Comparison of ENCODE assay signal across 8 cellular contexts in the genomic region with DNA sequence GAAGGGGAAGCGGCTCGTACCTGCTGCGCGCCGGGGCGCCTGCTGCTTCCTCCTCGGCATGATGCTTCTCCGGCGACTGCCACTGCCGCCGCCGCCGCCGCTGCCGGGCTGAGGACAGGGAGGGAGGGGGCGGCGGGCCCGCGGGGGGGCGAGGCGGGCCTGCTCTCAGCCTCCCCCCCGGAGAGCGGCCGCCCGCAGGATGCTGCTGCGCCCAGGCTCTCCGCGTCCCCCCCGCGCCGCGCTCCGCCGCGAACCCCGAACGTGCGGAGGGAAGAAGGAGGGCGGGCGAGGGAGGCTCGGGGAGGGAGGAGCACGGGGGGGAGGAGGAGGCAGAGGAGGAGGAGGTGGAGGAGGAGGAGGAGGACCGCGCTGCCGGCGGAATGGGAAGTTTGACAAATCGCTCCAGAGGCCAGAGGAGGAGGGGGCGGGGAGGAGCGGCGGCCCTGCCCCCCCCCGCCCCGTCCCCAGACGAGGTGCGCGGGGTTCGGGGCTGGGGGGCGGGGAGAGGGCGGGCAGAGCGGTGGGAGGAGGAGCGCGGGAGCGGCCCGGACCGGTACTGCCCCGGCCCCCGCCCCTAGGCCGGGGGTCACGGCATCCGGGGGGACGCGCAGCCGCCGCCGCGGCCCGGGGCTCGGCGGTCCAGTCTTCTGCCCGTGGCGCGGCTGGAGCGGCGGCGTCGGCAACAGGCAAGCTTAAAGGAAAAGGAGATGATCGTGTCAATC. TPM values are rescaled to one million over a fixed set of nuclear protein-coding genes. Genes with fewer than 3 reads are reported as not detected.
DNase-seq lines count a peak whose midpoint lies in the region; ATAC-seq and TF ChIP-seq lines count a peak whose summit lies in the region.

A gene with protein sequence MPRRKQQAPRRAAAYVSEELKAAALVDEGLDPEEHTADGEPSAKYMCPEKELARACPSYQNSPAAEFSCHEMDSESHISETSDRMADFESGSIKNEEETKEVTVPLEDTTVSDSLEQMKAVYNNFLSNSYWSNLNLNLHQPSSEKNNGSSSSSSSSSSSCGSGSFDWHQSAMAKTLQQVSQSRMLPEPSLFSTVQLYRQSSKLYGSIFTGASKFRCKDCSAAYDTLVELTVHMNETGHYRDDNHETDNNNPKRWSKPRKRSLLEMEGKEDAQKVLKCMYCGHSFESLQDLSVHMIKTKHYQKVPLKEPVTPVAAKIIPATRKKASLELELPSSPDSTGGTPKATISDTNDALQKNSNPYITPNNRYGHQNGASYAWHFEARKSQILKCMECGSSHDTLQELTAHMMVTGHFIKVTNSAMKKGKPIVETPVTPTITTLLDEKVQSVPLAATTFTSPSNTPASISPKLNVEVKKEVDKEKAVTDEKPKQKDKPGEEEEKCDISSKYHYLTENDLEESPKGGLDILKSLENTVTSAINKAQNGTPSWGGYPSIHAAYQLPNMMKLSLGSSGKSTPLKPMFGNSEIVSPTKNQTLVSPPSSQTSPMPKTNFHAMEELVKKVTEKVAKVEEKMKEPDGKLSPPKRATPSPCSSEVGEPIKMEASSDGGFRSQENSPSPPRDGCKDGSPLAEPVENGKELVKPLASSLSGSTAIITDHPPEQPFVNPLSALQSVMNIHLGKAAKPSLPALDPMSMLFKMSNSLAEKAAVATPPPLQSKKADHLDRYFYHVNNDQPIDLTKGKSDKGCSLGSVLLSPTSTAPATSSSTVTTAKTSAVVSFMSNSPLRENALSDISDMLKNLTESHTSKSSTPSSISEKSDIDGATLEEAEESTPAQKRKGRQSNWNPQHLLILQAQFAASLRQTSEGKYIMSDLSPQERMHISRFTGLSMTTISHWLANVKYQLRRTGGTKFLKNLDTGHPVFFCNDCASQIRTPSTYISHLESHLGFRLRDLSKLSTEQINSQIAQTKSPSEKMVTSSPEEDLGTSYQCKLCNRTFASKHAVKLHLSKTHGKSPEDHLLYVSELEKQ (minus strand): TSS at position 277 of the 722 bp plus-strand sequence. CDS start 217 bp downstream, at position 60.

- H3K27ac ChIP-seq in RWPE2 (ENCODE audit: poor library complexity, severe bottlenecking): peak within 1 kb of the TSS; percentile 65
- peak within 1 kb of the TSS; percentile 74 for H3K27ac ChIP-seq in psoas muscle

- no peak for TF ChIP-seq CTCF in RWPE2 (IDR thresholded peaks at IDR 0.05; ENCODE audit: poor library complexity, severe bottlenecking)
- TF ChIP-seq CTCF in psoas muscle (IDR thresholded peaks at IDR 0.05): no peak

- intact Hi-C loops in psoas muscle (cut with DNase I): loop anchor here in 1 of 2 donors (5.0 kb wide), 1 partner anchor 132 kb away; no protein-coding TSS in a partner anchor

- DNase-seq in GM04504 (ENCODE audit: low read depth): peak; percentile 53
- DNase-seq in RWPE2 (ENCODE audit: low spot score): peak; percentile 81
- peak; percentile 78 for DNase-seq in astrocyte of the hippocampus (ENCODE audit: low read depth, low spot score)
- DNase-seq in hypothalamus (lab: John Stamatoyannopoulos, UW): peak in 42 of 51 donors; percentile 16 to 73 (median 46)
- peak; percentile 81 to 85 for DNase-seq in psoas muscle
- no peak for DNase-seq in NCI-H345 (lab: John Stamatoyannopoulos, UW)

- H3K4me1 ChIP-seq in RWPE2 (ENCODE audit: insufficient read depth, poor library complexity, severe bottlenecking) (peaks cover 2% of the 10 kb centered on the region), psoas muscle (peaks cover 9% of the 10 kb centered on the region)

- ATAC-seq in RWPE2 (ENCODE audit: low read depth): peak; percentile 55
- peak; percentile 51 to 68 (median 62) for ATAC-seq in psoas muscle
- ATAC-seq in GM18502 (IDR thresholded peaks at IDR 0.05; ENCODE audit: poor library complexity, unreplicated experiment): no peak
- no peak for ATAC-seq in GM19035 (IDR thresholded peaks at IDR 0.05; ENCODE audit: unreplicated experiment)

- no peaks in the 10 kb centered on the region for H3K9me3 ChIP-seq in RWPE2 (ENCODE audit: severe bottlenecking)
- H3K9me3 ChIP-seq in psoas muscle: no peaks in the 10 kb centered on the region

- H3K27me3 ChIP-seq in RWPE2 (ENCODE audit: insufficient read depth, poor library complexity, severe bottlenecking) (no peaks in the 10 kb centered on the region), psoas muscle (ENCODE audit: insufficient read depth in 3 of 3, low read length in 2 of 3) (peaks cover 0 to 63% (median 32%) of the 10 kb centered on the region in 3 donors)

- WGBS in psoas muscle, 3 donors: 0 to 1% (median 0%) methylated on average over 5 to 83 of the region's 86 CpGs

- H3K4me3 ChIP-seq in RWPE2 (ENCODE audit: severe bottlenecking) (peak within 1 kb of the TSS; percentile 99), psoas muscle (peak within 1 kb of the TSS; percentile 80)

- no peaks in the 10 kb centered on the region for H3K36me3 ChIP-seq in RWPE2 (ENCODE audit: low read depth)
- no peaks in the 10 kb centered on the region for H3K36me3 ChIP-seq in psoas muscle (ENCODE audit: insufficient read depth in 1 of 2, low read depth in 1 of 2)

RNA-seq across cellular contexts. Expression of the gene that starts here (rescaled TPM):
- 1 to 10 TPM; 1.1 to 2.4 (median 2.3) TPM for total RNA-seq in psoas muscle
- polyA plus RNA-seq in psoas muscle: 1 to 10 TPM in 1 of 3 donors, under 1 TPM in 2; 0.53 to 6.7 (median 0.65) TPM

Comparison
In these comparisons a context has a peak if more than half of its experiments do, and no peak if none do; other contexts are left out.
1. ATAC-seq: peak in RWPE2 (single experiment) and psoas muscle (4 of 4); none in GM18502 (single experiment) and GM19035 (single experiment).